Comparison of ENCODE assay signal across 8 cellular contexts in the genomic region with DNA sequence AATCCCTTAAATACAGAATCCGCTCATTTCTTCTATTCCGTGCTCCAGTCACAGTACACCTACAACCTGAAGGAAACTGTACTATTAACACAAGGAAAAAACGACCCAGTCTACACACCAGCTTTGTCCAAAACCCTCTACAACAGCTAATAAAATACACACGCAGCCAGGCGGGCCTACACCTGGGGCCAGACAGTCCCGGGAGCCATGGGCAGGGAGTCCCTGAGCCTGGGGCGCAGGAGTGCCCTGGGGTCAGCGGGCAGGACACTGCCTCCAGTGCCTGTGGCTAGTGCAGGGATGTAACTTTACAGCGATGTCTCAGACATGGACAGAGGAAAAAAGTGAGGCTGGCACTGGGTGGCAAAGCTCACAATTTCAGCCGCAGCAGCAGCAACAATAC. TPM values are rescaled to one million over a fixed set of nuclear protein-coding genes. Genes with fewer than 3 reads are reported as not detected.
A peak's percentile ranks its signal among the peaks of the same experiment; 100 is the strongest.
DNase-seq lines count a peak whose midpoint lies in the region; ATAC-seq and TF ChIP-seq lines count a peak whose summit lies in the region.

No MANE protein-coding gene starts in this region.

- H3K9me3 ChIP-seq in SK-N-SH = no peaks in the 10 kb centered on the region
- H3K9me3 ChIP-seq in NT2/D1 (ENCODE audit: insufficient read depth, low read length) = no peaks in the 10 kb centered on the region
- H3K9me3 ChIP-seq in neural progenitor cell (ENCODE audit: low read depth) = no peaks in the 10 kb centered on the region
- H3K9me3 ChIP-seq in colonic mucosa = no peaks in the 10 kb centered on the region

- TF ChIP-seq CTCF in SK-N-SH (IDR thresholded peaks at IDR 0.05) = no peak
- TF ChIP-seq CTCF in neural progenitor cell (IDR thresholded peaks at IDR 0.05) = no peak
- no peak for TF ChIP-seq CTCF in colonic mucosa (IDR thresholded peaks at IDR 0.05)

- H3K36me3 Mint-ChIP-seq in dendritic cell treated with granulocyte-macrophage colony-stimulating factor and Interleukin-4, amounts not matched to agents 40 ng/mL and 50 ng/mL, for 4 days (ENCODE audit: low read depth) = peaks cover 89% of the 10 kb centered on the region
- peaks cover 3% of the 10 kb centered on the region for H3K36me3 Mint-ChIP-seq in neural progenitor cell

- peak overlapping the region; percentile 69; the same call in 1 of the 2 replicates for H3K4me2 ChIP-seq in SK-N-SH
- H3K4me2 ChIP-seq in neural progenitor cell = peak overlapping the region; percentile 99

- 76% methylated on average over 10 of the region's 10 CpGs for WGBS in SK-N-SH (ENCODE audit: low lambda C conversion rate)

- H3K9me3 Mint-ChIP-seq in dendritic cell treated with granulocyte-macrophage colony-stimulating factor and Interleukin-4, amounts not matched to agents 40 ng/mL and 50 ng/mL, for 4 days = no peaks in the 10 kb centered on the region
- H3K9me3 Mint-ChIP-seq in neural progenitor cell = no peaks in the 10 kb centered on the region

- POLR2A ChIA-PET in SK-N-SH (lab: Yijun Ruan, JAX) = interaction anchor here (1.5 kb wide), 1 partner anchor 40 kb away, joined by 4 read pairs; the partner anchor contains the start of gene UQCC4

- H3K27me3 ChIP-seq in SK-N-SH (ENCODE audit: insufficient read depth) (no peaks in the 10 kb centered on the region), NT2/D1 (ENCODE audit: insufficient read depth, insufficient read length) (peaks cover 3% of the 10 kb centered on the region), neural progenitor cell (peaks cover 20% of the 10 kb centered on the region), colonic mucosa (no peaks in the 10 kb centered on the region)

- H3K4me1 ChIP-seq in SK-N-SH (ENCODE audit: control insufficient read depth in 1 of 2, insufficient read depth in 2 of 2, low read depth in 1 of 2, low read length in 1 of 2) (peaks cover 9 to 12% of the 10 kb centered on the region in 2 experiments; a peak in 3 of 4 replicates), NT2/D1 (ENCODE audit: insufficient read depth, insufficient read length) (peaks cover 15% of the 10 kb centered on the region), neural progenitor cell (peaks cover 4% of the 10 kb centered on the region), colonic mucosa (peaks cover 8% of the 10 kb centered on the region)

- H3K4me1 Mint-ChIP-seq in dendritic cell treated with granulocyte-macrophage colony-stimulating factor and Interleukin-4, amounts not matched to agents 40 ng/mL and 50 ng/mL, for 4 days (ENCODE audit: low read depth) = peaks cover 17% of the 10 kb centered on the region
- H3K4me1 Mint-ChIP-seq in neural progenitor cell = peaks cover 13% of the 10 kb centered on the region

- no peaks in the 10 kb centered on the region for H3K9me2 ChIP-seq in SK-N-SH

- H3F3A ChIP-seq in SK-N-SH (replicated peaks; ENCODE audit: insufficient read depth) = peaks cover 10% of the 10 kb centered on the region
- peaks cover 11% of the 10 kb centered on the region for H3F3A ChIP-seq in neural progenitor cell (ENCODE audit: low read depth)

- TF ChIP-seq RAD21 in SK-N-SH (IDR thresholded peaks at IDR 0.05; ENCODE audit: low read length) = no peak

- peaks cover 9% of the 10 kb centered on the region; the same call in 1 of the 2 replicates for H3K79me2 ChIP-seq in SK-N-SH (ENCODE audit: insufficient read depth)
- peaks cover 15% of the 10 kb centered on the region for H3K79me2 ChIP-seq in neural progenitor cell (ENCODE audit: low read depth)

- H3K36me3 ChIP-seq in SK-N-SH (replicated peaks in 1 of 2; ENCODE audit: control insufficient read depth in 1 of 2, insufficient read depth in 2 of 2, low read length in 1 of 2) = peaks cover 0 to 6% of the 10 kb centered on the region in 2 experiments
- peaks cover 36% of the 10 kb centered on the region for H3K36me3 ChIP-seq in NT2/D1 (ENCODE audit: insufficient read depth, insufficient read length, low read length)
- H3K36me3 ChIP-seq in neural progenitor cell = no peaks in the 10 kb centered on the region
- no peaks in the 10 kb centered on the region for H3K36me3 ChIP-seq in colonic mucosa

- H4K20me1 ChIP-seq in SK-N-SH (ENCODE audit: insufficient read depth) = no peaks in the 10 kb centered on the region
- H4K20me1 ChIP-seq in neural progenitor cell (ENCODE audit: low read depth) = peaks cover 35% of the 10 kb centered on the region

- H2AFZ ChIP-seq in SK-N-SH (ENCODE audit: low read depth) = no peak overlapping the region
- H2AFZ ChIP-seq in neural progenitor cell (replicated peaks) = peak overlapping the region; percentile 82

- no peak for TF ChIP-seq EP300 in SK-N-SH (IDR thresholded peaks at IDR 0.05; ENCODE audit: borderline replicate concordance in 1 of 2, low read depth in 1 of 2, low read length in 1 of 2)

- peak overlapping the region; percentile 57 for H3K4me3 Mint-ChIP-seq in dendritic cell treated with granulocyte-macrophage colony-stimulating factor and Interleukin-4, amounts not matched to agents 40 ng/mL and 50 ng/mL, for 4 days
- H3K4me3 Mint-ChIP-seq in neural progenitor cell = peak overlapping the region; percentile 88

- H3K4me3 ChIP-seq in SK-N-SH (ENCODE audit: low read depth in 2 of 2, low read length in 1 of 2) (no peak overlapping the region), NT2/D1 (ENCODE audit: insufficient read length, low read depth) (no peak overlapping the region), neural progenitor cell (peak overlapping the region; percentile 80), colonic mucosa (no peak overlapping the region)

- H3K9ac ChIP-seq in SK-N-SH (no peak overlapping the region), NT2/D1 (ENCODE audit: insufficient read length, low read depth) (peak overlapping the region; percentile 54), neural progenitor cell (no peak overlapping the region), colonic mucosa (ENCODE audit: low read depth in 2 of 2, low read length in 2 of 2) (no peak overlapping the region)

- intact Hi-C loops in dendritic cell treated with granulocyte-macrophage colony-stimulating factor and Interleukin-4, amounts not matched to agents 40 ng/mL and 50 ng/mL, for 4 days (cut with micrococcal nuclease) = no loop called here
- intact Hi-C loops in colonic mucosa (cut with DNase I) = no loop called here

- CTCF ChIA-PET in SK-N-SH (lab: Yijun Ruan, JAX) = interaction anchor here (0.9 to 3.9 kb wide), 5 partner anchors 11 to 37 kb away, joined by 3 to 39 read pairs (median 3); no protein-coding TSS in a partner anchor

- DNase-seq in SK-N-SH = no peak
- no peak for DNase-seq in NT2/D1 (ENCODE audit: low read depth, low spot score)
- peak; percentile 27 for DNase-seq in neural progenitor cell (ENCODE audit: low spot score)
- DNase-seq in SKM-1 treated with dmso at 0.1 percent for 144 hours (lab: John Stamatoyannopoulos, UW; ENCODE audit: unreplicated experiment) = no peak
- no peak for DNase-seq in colonic mucosa
- no peak for DNase-seq in 8988T

- no peak overlapping the region for H3K27ac Mint-ChIP-seq in dendritic cell treated with granulocyte-macrophage colony-stimulating factor and Interleukin-4, amounts not matched to agents 40 ng/mL and 50 ng/mL, for 4 days
- H3K27ac Mint-ChIP-seq in neural progenitor cell = no peak overlapping the region

- no peak for ATAC-seq in SK-N-SH treated with all-trans-retinoic acid at 6 μM for 48 hours

- H3K27me3 Mint-ChIP-seq in dendritic cell treated with granulocyte-macrophage colony-stimulating factor and Interleukin-4, amounts not matched to agents 40 ng/mL and 50 ng/mL, for 4 days = no peaks in the 10 kb centered on the region
- H3K27me3 Mint-ChIP-seq in neural progenitor cell (ENCODE audit: insufficient read depth, low read depth) = peaks cover 7% of the 10 kb centered on the region

- H3K27ac ChIP-seq in SK-N-SH (ENCODE audit: low read depth in 2 of 2, low read length in 1 of 2) (no peak overlapping the region), neural progenitor cell (no peak overlapping the region), colonic mucosa (no peak overlapping the region)

TF ChIP-seq in SK-N-SH, 30 proteins besides CTCF, POLR2A, EP300 and RAD21 (continues in another document):
- no peak for TF ChIP-seq RXRA (IDR thresholded peaks at IDR 0.05; ENCODE audit: borderline replicate concordance, low read depth)
- TF ChIP-seq MXI1 (IDR thresholded peaks at IDR 0.05; ENCODE audit: low read depth, low read length) = no peak

TF ChIP-seq in SK-N-SH treated with all-trans-retinoic acid at 6 μM for 48 hours, 23 proteins besides CTCF, POLR2A, EP300 and RAD21 (continues in another document):
- TF ChIP-seq TCF4 (CRISPR knock-in tag; IDR thresholded peaks at IDR 0.05; ENCODE audit: borderline replicate concordance) (no peak), ZNF8 (CRISPR knock-in tag; IDR thresholded peaks at IDR 0.05) (no peak)

RNA-seq across cellular contexts. Expression of gene GNPTG, which starts 28.5 kb away (rescaled TPM):
- polyA plus RNA-seq in SK-N-SH (2012; rRNA removed) = 113 and 114 TPM in 2 replicates
- 53.9 and 77.4 TPM in 2 replicates for polyA plus RNA-seq in SK-N-SH (2012; cell fraction: cytosol; rRNA removed)
- polyA plus RNA-seq in SK-N-SH (2012; cell fraction: nucleus; rRNA removed) = 170 and 246 TPM in 2 replicates
- total RNA-seq in neural progenitor cell (ENCODE audit: low replicate concordance) = 11.8 and 22.7 TPM in 2 replicates
- 10 to 100 TPM; 48.2 to 59.1 TPM for total RNA-seq in colonic mucosa

RNA-seq across cellular contexts. Expression of gene TSR3, which starts 28.5 kb away (rescaled TPM):
- 67.6 and 87.3 TPM in 2 replicates for polyA plus RNA-seq in SK-N-SH (2012; rRNA removed)
- polyA plus RNA-seq in SK-N-SH (2012; cell fraction: cytosol; rRNA removed) = 57.7 and 71.3 TPM in 2 replicates
- polyA plus RNA-seq in SK-N-SH (2012; cell fraction: nucleus; rRNA removed) = 44.6 and 53.0 TPM in 2 replicates
- 22.4 and 60.6 TPM in 2 replicates for total RNA-seq in neural progenitor cell (ENCODE audit: low replicate concordance)
- 10 to 100 TPM; 39.6 to 74.4 TPM for total RNA-seq in colonic mucosa

RNA-seq across cellular contexts. Expression of gene UNKL, which starts 34.3 kb away (rescaled TPM):
- polyA plus RNA-seq in SK-N-SH (2012; rRNA removed) = 16.3 and 16.4 TPM in 2 replicates
- polyA plus RNA-seq in SK-N-SH (2012; cell fraction: cytosol; rRNA removed) = 8.4 and 10.3 TPM in 2 replicates
- 58.9 and 79.6 TPM in 2 replicates for polyA plus RNA-seq in SK-N-SH (2012; cell fraction: nucleus; rRNA removed)
- total RNA-seq in neural progenitor cell (ENCODE audit: low replicate concordance) (6.1 and 25.4 TPM in 2 replicates), colonic mucosa (10 to 100 TPM; 11.1 to 11.8 TPM)

RNA-seq across cellular contexts. Expression of gene UQCC4, which starts 40.4 kb away (rescaled TPM):
- 47.6 and 51.9 TPM in 2 replicates for polyA plus RNA-seq in SK-N-SH (2012; rRNA removed)
- 38.1 and 42.7 TPM in 2 replicates for polyA plus RNA-seq in SK-N-SH (2012; cell fraction: cytosol; rRNA removed)
- 32.6 and 44.5 TPM in 2 replicates for polyA plus RNA-seq in SK-N-SH (2012; cell fraction: nucleus; rRNA removed)
- total RNA-seq in neural progenitor cell (ENCODE audit: low replicate concordance) = 4.6 and 13.2 TPM in 2 replicates
- 10 to 100 TPM; 14.0 to 21.6 TPM for total RNA-seq in colonic mucosa

RNA-seq across cellular contexts. Expression of gene BAIAP3, which starts 46.8 kb away (rescaled TPM):
- polyA plus RNA-seq in SK-N-SH (2012; rRNA removed) = 1.1 and 2.0 TPM in 2 replicates
- polyA plus RNA-seq in SK-N-SH (2012; cell fraction: cytosol; rRNA removed) = 0.13 and 0.58 TPM in 2 replicates
- 8.2 and 12.4 TPM in 2 replicates for polyA plus RNA-seq in SK-N-SH (2012; cell fraction: nucleus; rRNA removed)
- total RNA-seq in neural progenitor cell (ENCODE audit: low replicate concordance) (0.34 and 4.0 TPM in 2 replicates), colonic mucosa (1 to 10 TPM; 5.5 to 9.8 TPM)
